ENCODE assay signal across 8 cellular contexts in genomic region chr6:116369540-116370327, GRCh38. TPM values are rescaled to one million over a fixed set of nuclear protein-coding genes. Genes with fewer than 3 reads are reported as not detected.
DNase-seq lines count a peak whose midpoint lies in the region; ATAC-seq, FAIRE-seq and TF ChIP-seq lines count a peak whose summit lies in the region.

No MANE protein-coding gene starts in this region.

- in situ Hi-C loops in gastrocnemius medialis (cut with MboI; ENCODE audit: low sequenced_read_pairs in 4 of 4), result no loop called here

- peak overlapping the region; percentile 90 for H3K4me2 ChIP-seq in OCI-LY3 (ENCODE audit: low read length)
- peak overlapping the region; percentile 67 for H3K4me2 ChIP-seq in fibroblast of lung (ENCODE audit: extremely low read depth, insufficient read depth, low read length)

- H3K79me2 ChIP-seq in OCI-LY3 (ENCODE audit: low read length) (peaks cover 47% of the 10 kb centered on the region), fibroblast of lung (ENCODE audit: control insufficient read depth, insufficient read depth, low read length) (peaks cover 22% of the 10 kb centered on the region)

- FAIRE-seq in GM18507 (lab: Jason Lieb, UNC), result peak; percentile 84

- DNase-seq in GM18507 (ENCODE audit: extremely low spot score, insufficient read length, low read depth) (peak; percentile 46), fibroblast of lung (ENCODE audit: low read depth in 2 of 2) (no peak), gastrocnemius medialis (no peak), dermis blood vessel endothelial cell (no peak), EL (no peak), NCI-H1105 (lab: John Stamatoyannopoulos, UW) (no peak)

- H2AFZ ChIP-seq in OCI-LY3 (ENCODE audit: low read depth, low read length) (no peak overlapping the region), fibroblast of lung (ENCODE audit: low read length) (peak overlapping the region; percentile 74)

- peaks cover 23% of the 10 kb centered on the region for H3K36me3 ChIP-seq in OCI-LY3 (replicated peaks; ENCODE audit: low read depth, low read length)
- H3K36me3 ChIP-seq in fibroblast of lung (ENCODE audit: control insufficient read depth, insufficient read depth, low read length), result no peaks in the 10 kb centered on the region
- no peaks in the 10 kb centered on the region for H3K36me3 ChIP-seq in gastrocnemius medialis

- H3K4me1 ChIP-seq in OCI-LY3 (ENCODE audit: low read length), result peaks cover 63% of the 10 kb centered on the region
- no peaks in the 10 kb centered on the region for H3K4me1 ChIP-seq in fibroblast of lung (ENCODE audit: control insufficient read depth, extremely low read depth, insufficient read depth, low read length)
- peaks cover 0 to 15% of the 10 kb centered on the region in 2 donors for H3K4me1 ChIP-seq in gastrocnemius medialis

- H3K4me3 ChIP-seq in OCI-LY3 (ENCODE audit: low read length) (peak overlapping the region; percentile 99), fibroblast of lung (replicated peaks in 1 of 4; ENCODE audit: control extremely low read depth in 1 of 4, insufficient read depth in 1 of 4, low read depth in 3 of 4, low read length in 4 of 4) (peak overlapping the region; percentile 61 to 82 (median 79)), gastrocnemius medialis (peak overlapping the region; percentile 80 to 89 (median 88))

- no peak for TF ChIP-seq CTCF in OCI-LY3 (IDR thresholded peaks at IDR 0.05; ENCODE audit: low read depth, low read length)
- TF ChIP-seq CTCF in fibroblast of lung (conservative IDR thresholded peaks at IDR 0.05 in 1 of 2, IDR thresholded peaks at IDR 0.05 in 1 of 2; ENCODE audit: low read depth in 1 of 2, low read length in 2 of 2), result no peak
- TF ChIP-seq CTCF in gastrocnemius medialis (IDR thresholded peaks at IDR 0.05 in 4 of 5, conservative IDR thresholded peaks at IDR 0.05 in 1 of 5), result no peak

- H3K27me3 ChIP-seq in OCI-LY3 (ENCODE audit: low read depth, low read length), result no peaks in the 10 kb centered on the region
- no peaks in the 10 kb centered on the region for H3K27me3 ChIP-seq in fibroblast of lung (ENCODE audit: control insufficient read depth, insufficient read depth, low read length)
- H3K27me3 ChIP-seq in gastrocnemius medialis, result no peaks in the 10 kb centered on the region

- ATAC-seq in GM21825 (IDR thresholded peaks at IDR 0.05; ENCODE audit: unreplicated experiment) (peak; percentile 43), gastrocnemius medialis (no peak)

- H3K9ac ChIP-seq in OCI-LY3 (ENCODE audit: low read length) (peak overlapping the region; percentile 93), fibroblast of lung (ENCODE audit: insufficient read depth, low read length) (no peak overlapping the region)

- H4K20me1 ChIP-seq in OCI-LY3 (ENCODE audit: insufficient read depth, low read length) (peaks cover 17% of the 10 kb centered on the region), fibroblast of lung (ENCODE audit: control insufficient read depth, extremely low read depth, insufficient read depth, low read length) (no peaks in the 10 kb centered on the region)

- H3K9me3 ChIP-seq in OCI-LY3 (ENCODE audit: insufficient read depth, low read length) (no peaks in the 10 kb centered on the region), fibroblast of lung (ENCODE audit: control insufficient read depth, insufficient read depth, low read depth, low read length) (no peaks in the 10 kb centered on the region), gastrocnemius medialis (no peaks in the 10 kb centered on the region)

- no peak for TF ChIP-seq POLR2A in gastrocnemius medialis (IDR thresholded peaks at IDR 0.05)

- H3K27ac ChIP-seq in OCI-LY3 (ENCODE audit: low read length) (peak overlapping the region; percentile 94), fibroblast of lung (ENCODE audit: insufficient read depth, low read length) (peak overlapping the region; percentile 92), gastrocnemius medialis (peak overlapping the region; percentile 86 to 91 (median 89))

- intact Hi-C loops in gastrocnemius medialis (cut with DNase I; ENCODE audit: low total_unique reads), result loop anchor here (2.0 to 5.0 kb wide), 3 partner anchors 41 to 163 kb away; no protein-coding TSS in a partner anchor

RNA-seq across cellular contexts. Expression of gene DSE, which starts 1.0 kb away (rescaled TPM):
- total RNA-seq in fibroblast of lung (89.2 and 106 TPM in 2 replicates), gastrocnemius medialis (10 to 100 TPM in 3 of 4 donors, 1 to 10 TPM in 1; 9.6 to 14.8 (median 11.8) TPM), dermis blood vessel endothelial cell (6.0 and 8.3 TPM in 2 replicates)
- 29.0 and 71.0 TPM in 2 replicates for polyA plus RNA-seq in fibroblast of lung
- polyA plus RNA-seq in fibroblast of lung (2012), result 23.2 and 54.1 TPM in 2 replicates
- 48.9 and 75.0 TPM in 2 replicates for polyA minus RNA-seq in fibroblast of lung (ENCODE audit: low replicate concordance)
